Comparison of ENCODE assay signal across 20 cellular contexts in genomic region chr6:114344971-114345274, GRCh38. TPM values are rescaled to one million over a fixed set of nuclear protein-coding genes. Genes with fewer than 3 reads are reported as not detected.
DNase-seq lines count a peak whose midpoint lies in the region; ATAC-seq, FAIRE-seq and TF ChIP-seq lines count a peak whose summit lies in the region.
"Had no signal": no experiment of that assay in that cellular context is flagged by ENCODE, and none has a peak within 500 bp of the region (broad histone marks: within the 10 kb centered on the region; RNA-seq: fewer than 3 reads in every experiment).

No MANE protein-coding gene starts in this region.

- H3K4me1 ChIP-seq in GM23338 (ENCODE audit: insufficient read depth) (peaks cover 30% of the 10 kb centered on the region), HEK293 (ENCODE audit: control insufficient read depth, insufficient read depth, low read length) (peaks cover 11% of the 10 kb centered on the region), KMS-11 (ENCODE audit: low read depth, poor library complexity, severe bottlenecking) (peaks cover 21% of the 10 kb centered on the region)

- no peak for FAIRE-seq in H54 (lab: Jason Lieb, UNC)
- FAIRE-seq: K562 had no signal

- peaks cover 7% of the 10 kb centered on the region for H3K9me2 ChIP-seq in GM23338 (ENCODE audit: insufficient read depth)

- POLR2A ChIA-PET in HEK293 (lab: Yijun Ruan, JAX) = no interaction called here

- H3K4me3 Mint-ChIP-seq in GM23338 (0 out of 3 replicates have a peak overlapping the region, but pooled peaks have one; percentile 10), brain (peak overlapping the region in 4 of 5 experiments; percentile 7 to 12 (median 10)), CD14-positive monocyte (no peak overlapping the region)
- H3K4me3 Mint-ChIP-seq: CD8-positive, alpha-beta T cell had no signal

- ATAC-seq in GM23338 = no peak
- ATAC-seq: CD8-positive, alpha-beta T cell; HCT116; K562 had no signal

- TF ChIP-seq CTCF in GM23338 (conservative IDR thresholded peaks at IDR 0.05; ENCODE audit: low read depth in 2 of 2) (no peak), HEK293 (tag by site-specific recombination; IDR thresholded peaks at IDR 0.05) (no peak), KMS-11 (conservative IDR thresholded peaks at IDR 0.05; ENCODE audit: low read depth, low read length) (no peak), brain (conservative IDR thresholded peaks at IDR 0.05) (no peak), CD14-positive monocyte (IDR thresholded peaks at IDR 0.05) (no peak)

- no peak overlapping the region for H2AFZ ChIP-seq in GM23338
- no peak overlapping the region for H2AFZ ChIP-seq in KMS-11 (ENCODE audit: low read depth)

- no peak for TF ChIP-seq POLR2A in H54 (IDR thresholded peaks at IDR 0.05; ENCODE audit: low read depth, low read length)

- H3K36me3 Mint-ChIP-seq in GM23338 (ENCODE audit: low read depth) = peaks cover 5% of the 10 kb centered on the region
- no peaks in the 10 kb centered on the region for H3K36me3 Mint-ChIP-seq in brain
- no peaks in the 10 kb centered on the region for H3K36me3 Mint-ChIP-seq in CD14-positive monocyte
- H3K36me3 Mint-ChIP-seq: CD8-positive, alpha-beta T cell had no signal

- H3K79me2 ChIP-seq in GM23338 (replicated peaks; ENCODE audit: insufficient read depth) (peaks cover 17% of the 10 kb centered on the region), KMS-11 (ENCODE audit: insufficient read depth, low read depth) (no peaks in the 10 kb centered on the region)

- intact Hi-C loops in CD14-positive monocyte (cut with micrococcal nuclease) = no loop called here

- no peaks in the 10 kb centered on the region for H4K20me1 ChIP-seq in GM23338 (replicated peaks; ENCODE audit: insufficient read depth)
- H4K20me1 ChIP-seq in KMS-11 (ENCODE audit: insufficient read depth) = no peaks in the 10 kb centered on the region
- H4K20me1 ChIP-seq: BLaER1 had no signal

- H3K4me3 ChIP-seq in GM23338 = no peak overlapping the region; the same call in 1 of the 2 replicates
- H3K4me3 ChIP-seq in HEK293 (ENCODE audit: low read depth, low read length) = no peak overlapping the region
- H3K4me3 ChIP-seq in KMS-11 (IDR thresholded peaks at IDR 0.05; ENCODE audit: insufficient read depth, low read depth, low read length) = no peak overlapping the region
- H3K4me3 ChIP-seq: BLaER1, K562 had no signal

- H3K27ac Mint-ChIP-seq in GM23338 = peak overlapping the region; percentile 44; the same call in 1 of the 2 replicates
- H3K27ac Mint-ChIP-seq in brain = no peak overlapping the region
- no peak overlapping the region for H3K27ac Mint-ChIP-seq in CD14-positive monocyte
- H3K27ac Mint-ChIP-seq: CD8-positive, alpha-beta T cell had no signal

- H3K4me1 Mint-ChIP-seq in GM23338 = peaks cover 25% of the 10 kb centered on the region
- peaks cover 33% of the 10 kb centered on the region for H3K4me1 Mint-ChIP-seq in brain
- peaks cover 1% of the 10 kb centered on the region for H3K4me1 Mint-ChIP-seq in CD14-positive monocyte

- no peak overlapping the region for H3K9ac ChIP-seq in KMS-11
- H3K9ac ChIP-seq: BLaER1 had no signal

- H3K4me2 ChIP-seq in GM23338 (peak overlapping the region; percentile 75), KMS-11 (peak overlapping the region; percentile 79)
- H3K4me2 ChIP-seq: BLaER1 had no signal

- CTCF ChIA-PET in HEK293 (lab: Yijun Ruan, JAX) = interaction anchor here (0.7 to 2.0 kb wide), 5 partner anchors 9 to 350 kb away, joined by 3 to 8 read pairs (median 5); no protein-coding TSS in a partner anchor

- DNase-seq in GM23338 (ENCODE audit: low spot score) (no peak), H54 (ENCODE audit: insufficient read length, low spot score) (no peak), T-helper 9 cell (no peak), CD14-positive monocyte (ENCODE audit: low spot score) (no peak)
- DNase-seq in activated CD4-positive, CD25-positive, alpha-beta regulatory T cell treated with anti-CD3 and anti-CD28 coated beads, Interleukin-2, amount 50 U/mL, for 72 hours = no peak
- DNase-seq: 8988T; Calu3; CD8-positive, alpha-beta T cell; DMS79 treated with DMSO at 0.1 percent for 48 hours; GF-D8; GOT3; IMR-90 had no signal

- no peaks in the 10 kb centered on the region for H3K27me3 ChIP-seq in GM23338 (ENCODE audit: insufficient read depth)
- no peaks in the 10 kb centered on the region for H3K27me3 ChIP-seq in KMS-11 (ENCODE audit: insufficient read depth, low read depth)

- H3K27ac ChIP-seq in GM23338 (ENCODE audit: low read depth) (no peak overlapping the region), HEK293 (ENCODE audit: extremely low read depth, low read depth, low read length) (no peak overlapping the region), KMS-11 (no peak overlapping the region)
- H3K27ac ChIP-seq: BLaER1 had no signal

- peaks cover 4% of the 10 kb centered on the region; the same call in 1 of the 2 replicates for H3F3A ChIP-seq in GM23338 (replicated peaks; ENCODE audit: low read depth)

- peaks cover 10% of the 10 kb centered on the region for H3K27me3 Mint-ChIP-seq in GM23338 (ENCODE audit: insufficient read depth, low read depth, poor library complexity)
- H3K27me3 Mint-ChIP-seq in brain = peaks cover 26% of the 10 kb centered on the region
- H3K27me3 Mint-ChIP-seq in CD14-positive monocyte (ENCODE audit: low read depth in 3 of 3) = peaks cover 25 to 49% (median 40%) of the 10 kb centered on the region in 3 donors

- peaks cover 4% of the 10 kb centered on the region; the same call in 1 of the 3 replicates for H3K9me3 Mint-ChIP-seq in GM23338
- no peaks in the 10 kb centered on the region for H3K9me3 Mint-ChIP-seq in brain
- peaks cover 0 to 6% (median 2%) of the 10 kb centered on the region in 7 donors for H3K9me3 Mint-ChIP-seq in CD14-positive monocyte
- H3K9me3 Mint-ChIP-seq: CD8-positive, alpha-beta T cell had no signal

- H3K9me3 ChIP-seq in HEK293 (ENCODE audit: control insufficient read depth, insufficient read depth, low read depth, low read length) = no peaks in the 10 kb centered on the region
- H3K9me3 ChIP-seq: BLaER1 had no signal

- H3K36me3 ChIP-seq in GM23338 (ENCODE audit: insufficient read depth) (no peaks in the 10 kb centered on the region), HEK293 (ENCODE audit: control insufficient read depth in 2 of 2, insufficient read depth in 1 of 2, low read length in 2 of 2) (no peaks in the 10 kb centered on the region), KMS-11 (ENCODE audit: insufficient read depth) (no peaks in the 10 kb centered on the region)
- H3K36me3 ChIP-seq: BLaER1 had no signal

TF ChIP-seq in GM23338, 12 proteins besides CTCF, POLR2A, EP300 and RAD21 (continues in another document):
- no peak for TF ChIP-seq POLR2AphosphoS5 (IDR thresholded peaks at IDR 0.05; ENCODE audit: low read depth)
- TF ChIP-seq STAT1 (IDR thresholded peaks at IDR 0.05; ENCODE audit: unreplicated experiment) = no peak
- no peak for TF ChIP-seq EZH2phosphoT487 (IDR thresholded peaks at IDR 0.05; ENCODE audit: unreplicated experiment)

TF ChIP-seq in HEK293, 187 proteins besides CTCF, POLR2A, EP300 and RAD21:
- peak; percentile 92 for TF ChIP-seq ZBTB17 (tag by site-specific recombination; IDR thresholded peaks at IDR 0.05)
- no peak for TF ChIP-seq ZNF596 (tag by site-specific recombination; IDR thresholded peaks at IDR 0.05)

RNA-seq across cellular contexts. Expression of gene HS3ST5, which starts 2.1 kb away (rescaled TPM):
- total RNA-seq in GM23338 (2014; rRNA removed; shearing (Covaris generic)) = 3.5 and 3.8 TPM in 2 replicates
- 2.8 and 2.9 TPM in 2 replicates for polyA plus RNA-seq in GM23338 (2016; fragmentation: Nextera tagmentation; extraction: Ambion mirVana)
- 1.9 TPM for polyA plus RNA-seq in brain (ENCODE audit: insufficient read depth, low read depth, low replicate concordance)
- polyA plus RNA-seq in CD14-positive monocyte = not detected
- total RNA-seq: A673; CD8-positive, alpha-beta T cell; IMR-90; K562 had no signal
- polyA plus RNA-seq: AG04450, IMR-90, K562 had no signal

Comparison
In these comparisons a context has a peak if more than half of its experiments do, and no peak if none do; other contexts are left out.
1. H3K4me3 Mint-ChIP-seq: peak in GM23338 (single experiment) and brain (4 of 5); none in CD14-positive monocyte (0 of 2).